22 cellular contexts compared by ENCODE assay signal in genomic region chr22:17443413-17444203, GRCh38.
DNase-seq lines count a peak whose midpoint lies in the region; ATAC-seq and TF ChIP-seq lines count a peak whose summit lies in the region.
"Had no signal": no experiment of that assay in that cellular context is flagged by ENCODE, and none has a peak within 500 bp of the region (broad histone marks: within the 10 kb centered on the region; RNA-seq: fewer than 3 reads in every experiment).

No MANE protein-coding gene starts in this region.

- H3K9ac ChIP-seq in HUES64 (ENCODE audit: low read depth, low read length) = no peak overlapping the region
- no peak overlapping the region for H3K9ac ChIP-seq in neural progenitor cell
- H3K9ac ChIP-seq: GM23248, parathyroid adenoma had no signal

- H3F3A ChIP-seq in neural progenitor cell (ENCODE audit: low read depth) = peaks cover 21% of the 10 kb centered on the region

- peaks cover 88% of the 10 kb centered on the region for H4K20me1 ChIP-seq in neural progenitor cell (ENCODE audit: low read depth)

- TF ChIP-seq CTCF in WERI-Rb-1 (IDR thresholded peaks at IDR 0.05; ENCODE audit: low read depth, low read length) = no peak
- TF ChIP-seq CTCF in fibroblast of mammary gland (conservative IDR thresholded peaks at IDR 0.05; ENCODE audit: control insufficient read depth, insufficient read depth, low read depth, low read length) = no peak
- no peak for TF ChIP-seq CTCF in neural progenitor cell (IDR thresholded peaks at IDR 0.05)
- no peak for TF ChIP-seq CTCF in CD4-positive, alpha-beta T cell (IDR thresholded peaks at IDR 0.05)

- peak overlapping the region; percentile 45 for H3K4me2 ChIP-seq in neural progenitor cell

- H3K4me3 ChIP-seq in HUES64 (ENCODE audit: low read length) = no peak overlapping the region
- peak overlapping the region; percentile 16; the same call in 1 of the 2 replicates for H3K4me3 ChIP-seq in WERI-Rb-1 (ENCODE audit: low read depth, low read length)
- no peak overlapping the region for H3K4me3 ChIP-seq in fibroblast of mammary gland (ENCODE audit: control insufficient read depth, low read depth, low read length)
- H3K4me3 ChIP-seq in neural progenitor cell = no peak overlapping the region
- H3K4me3 ChIP-seq: colonic mucosa, GM23248, heart left ventricle, Peyer's patch had no signal

- H2AFZ ChIP-seq in neural progenitor cell (replicated peaks) = no peak overlapping the region
- H2AFZ ChIP-seq: GM23248, parathyroid adenoma had no signal

- H3K27ac Mint-ChIP-seq in neural progenitor cell = peak overlapping the region; percentile 75
- H3K27ac Mint-ChIP-seq in CD4-positive, alpha-beta T cell = no peak overlapping the region
- H3K27ac Mint-ChIP-seq in activated CD4-positive, alpha-beta memory T cell treated with anti-CD3 and anti-CD28 coated beads for 36 hours = no peak overlapping the region
- H3K27ac Mint-ChIP-seq: activated T-helper 2 cell treated with anti-CD3 and anti-CD28 coated beads, Interferon-gamma antibody, Interleukin-2, Interleukin-4, amounts not matched to agents 10 μg/mL and 5 μg/mL and 100 μg/mL, durations not matched to agents 14 hours and 24 hours and 36 hours had no signal

- DNase-seq in WERI-Rb-1 (no peak), fibroblast of mammary gland (ENCODE audit: low read depth) (peak; percentile 11), neural progenitor cell (ENCODE audit: low spot score) (no peak), glomerular visceral epithelial cell (ENCODE audit: extremely low spot score) (no peak), NCI-H526 treated with DMSO at 0.1 percent for 48 hours (lab: John Stamatoyannopoulos, UW) (no peak)
- no peak for DNase-seq in CD4-positive, alpha-beta T cell
- DNase-seq in activated CD4-positive, alpha-beta memory T cell treated with anti-CD3 and anti-CD28 coated beads for 36 hours = no peak
- DNase-seq: BE2C, colonic mucosa, DMS153, heart left ventricle, islet precursor cell, NCI-H1417 treated with DMSO at 0.1 percent for 48 hours, NCI-H345, Peyer's patch, small intestine had no signal

- no peaks in the 10 kb centered on the region for H3K27me3 ChIP-seq in HUES64 (ENCODE audit: insufficient read depth, low read length)
- H3K27me3 ChIP-seq in WERI-Rb-1 (ENCODE audit: insufficient read depth, low read depth, severe bottlenecking) = no peaks in the 10 kb centered on the region
- H3K27me3 ChIP-seq in neural progenitor cell = no peaks in the 10 kb centered on the region
- no peaks in the 10 kb centered on the region for H3K27me3 ChIP-seq in CD4-positive, alpha-beta T cell (ENCODE audit: control insufficient read depth, insufficient read depth, low read length)
- H3K27me3 ChIP-seq: colonic mucosa, heart left ventricle, Peyer's patch had no signal

- peaks cover 5% of the 10 kb centered on the region for H3K9me3 Mint-ChIP-seq in neural progenitor cell
- no peaks in the 10 kb centered on the region for H3K9me3 Mint-ChIP-seq in CD4-positive, alpha-beta T cell
- H3K9me3 Mint-ChIP-seq in activated CD4-positive, alpha-beta memory T cell treated with anti-CD3 and anti-CD28 coated beads for 36 hours = no peaks in the 10 kb centered on the region
- H3K9me3 Mint-ChIP-seq: activated T-helper 2 cell treated with anti-CD3 and anti-CD28 coated beads, Interferon-gamma antibody, Interleukin-2, Interleukin-4, amounts not matched to agents 10 μg/mL and 5 μg/mL and 100 μg/mL, durations not matched to agents 14 hours and 24 hours and 36 hours had no signal

- H3K36me3 ChIP-seq in HUES64 (ENCODE audit: insufficient read depth, low read length) = 0 out of 2 replicates have a peak, but pooled peaks cover 5% of the 10 kb centered on the region
- no peaks in the 10 kb centered on the region for H3K36me3 ChIP-seq in WERI-Rb-1
- peaks cover 6% of the 10 kb centered on the region for H3K36me3 ChIP-seq in neural progenitor cell
- H3K36me3 ChIP-seq: BE2C, colonic mucosa, heart left ventricle, Peyer's patch had no signal

- H3K27ac ChIP-seq in HUES64 (ENCODE audit: low read depth, low read length) = peak overlapping the region; percentile 48
- no peak overlapping the region for H3K27ac ChIP-seq in WERI-Rb-1
- H3K27ac ChIP-seq in neural progenitor cell = no peak overlapping the region
- no peak overlapping the region for H3K27ac ChIP-seq in CD4-positive, alpha-beta T cell (ENCODE audit: low read depth, low read length)
- H3K27ac ChIP-seq: colonic mucosa, epithelial cell of prostate, GM23248, heart left ventricle, parathyroid adenoma, Peyer's patch, VCaP had no signal

- ATAC-seq in CD4-positive, alpha-beta T cell (ENCODE audit: poor library complexity) = no peak
- ATAC-seq: heart left ventricle had no signal

- CTCF ChIA-PET in CD4-positive, alpha-beta T cell (lab: Charles Lee) = no interaction called here
- CTCF ChIA-PET in activated CD4-positive, alpha-beta memory T cell treated with anti-CD3 and anti-CD28 coated beads for 36 hours (lab: Charles Lee) = no interaction called here

- POLR2A ChIA-PET in CD4-positive, alpha-beta T cell (lab: Charles Lee) = no interaction called here
- POLR2A ChIA-PET in activated CD4-positive, alpha-beta memory T cell treated with anti-CD3 and anti-CD28 coated beads for 36 hours (lab: Charles Lee) = no interaction called here

- H3K79me2 ChIP-seq in neural progenitor cell (ENCODE audit: low read depth) = peaks cover 100% of the 10 kb centered on the region
- H3K79me2 ChIP-seq: parathyroid adenoma had no signal

- H3K9me3 ChIP-seq in HUES64 (ENCODE audit: insufficient read depth, low read depth, low read length) (no peaks in the 10 kb centered on the region), WERI-Rb-1 (ENCODE audit: severe bottlenecking) (no peaks in the 10 kb centered on the region), neural progenitor cell (ENCODE audit: low read depth) (no peaks in the 10 kb centered on the region)
- no peaks in the 10 kb centered on the region for H3K9me3 ChIP-seq in CD4-positive, alpha-beta T cell (ENCODE audit: control insufficient read depth, low read length)
- H3K9me3 ChIP-seq: BE2C, colonic mucosa, heart left ventricle, Peyer's patch had no signal

- no peaks in the 10 kb centered on the region for H3K27me3 Mint-ChIP-seq in neural progenitor cell (ENCODE audit: insufficient read depth, low read depth)
- H3K27me3 Mint-ChIP-seq in CD4-positive, alpha-beta T cell = no peaks in the 10 kb centered on the region
- H3K27me3 Mint-ChIP-seq in activated CD4-positive, alpha-beta memory T cell treated with anti-CD3 and anti-CD28 coated beads for 36 hours = no peaks in the 10 kb centered on the region

- intact Hi-C loops in CD4-positive, alpha-beta T cell (cut with DNase I, micrococcal nuclease) = no loop called here
- intact Hi-C loops in activated CD4-positive, alpha-beta memory T cell treated with anti-CD3 and anti-CD28 coated beads for 36 hours (cut with micrococcal nuclease) = no loop called here

- H3K36me3 Mint-ChIP-seq in neural progenitor cell = peaks cover 12% of the 10 kb centered on the region
- no peaks in the 10 kb centered on the region for H3K36me3 Mint-ChIP-seq in CD4-positive, alpha-beta T cell (ENCODE audit: low read depth)
- H3K36me3 Mint-ChIP-seq in activated CD4-positive, alpha-beta memory T cell treated with anti-CD3 and anti-CD28 coated beads for 36 hours = no peaks in the 10 kb centered on the region

- no peak overlapping the region for H3K4me3 Mint-ChIP-seq in neural progenitor cell
- no peak overlapping the region for H3K4me3 Mint-ChIP-seq in CD4-positive, alpha-beta T cell
- H3K4me3 Mint-ChIP-seq in activated CD4-positive, alpha-beta memory T cell treated with anti-CD3 and anti-CD28 coated beads for 36 hours = no peak overlapping the region

- peaks cover 46% of the 10 kb centered on the region for H3K4me1 ChIP-seq in HUES64 (ENCODE audit: insufficient read depth, low read length)
- H3K4me1 ChIP-seq in neural progenitor cell = peaks cover 45% of the 10 kb centered on the region
- H3K4me1 ChIP-seq: BE2C, colonic mucosa, parathyroid adenoma, Peyer's patch had no signal

- 87% methylated on average over 17 of the region's 17 CpGs for WGBS in HUES64

- H3K4me1 Mint-ChIP-seq in neural progenitor cell = peaks cover 53% of the 10 kb centered on the region
- no peaks in the 10 kb centered on the region for H3K4me1 Mint-ChIP-seq in CD4-positive, alpha-beta T cell (ENCODE audit: low read depth)
- no peaks in the 10 kb centered on the region for H3K4me1 Mint-ChIP-seq in activated CD4-positive, alpha-beta memory T cell treated with anti-CD3 and anti-CD28 coated beads for 36 hours (ENCODE audit: low read depth)
